In the genomic region with DNA sequence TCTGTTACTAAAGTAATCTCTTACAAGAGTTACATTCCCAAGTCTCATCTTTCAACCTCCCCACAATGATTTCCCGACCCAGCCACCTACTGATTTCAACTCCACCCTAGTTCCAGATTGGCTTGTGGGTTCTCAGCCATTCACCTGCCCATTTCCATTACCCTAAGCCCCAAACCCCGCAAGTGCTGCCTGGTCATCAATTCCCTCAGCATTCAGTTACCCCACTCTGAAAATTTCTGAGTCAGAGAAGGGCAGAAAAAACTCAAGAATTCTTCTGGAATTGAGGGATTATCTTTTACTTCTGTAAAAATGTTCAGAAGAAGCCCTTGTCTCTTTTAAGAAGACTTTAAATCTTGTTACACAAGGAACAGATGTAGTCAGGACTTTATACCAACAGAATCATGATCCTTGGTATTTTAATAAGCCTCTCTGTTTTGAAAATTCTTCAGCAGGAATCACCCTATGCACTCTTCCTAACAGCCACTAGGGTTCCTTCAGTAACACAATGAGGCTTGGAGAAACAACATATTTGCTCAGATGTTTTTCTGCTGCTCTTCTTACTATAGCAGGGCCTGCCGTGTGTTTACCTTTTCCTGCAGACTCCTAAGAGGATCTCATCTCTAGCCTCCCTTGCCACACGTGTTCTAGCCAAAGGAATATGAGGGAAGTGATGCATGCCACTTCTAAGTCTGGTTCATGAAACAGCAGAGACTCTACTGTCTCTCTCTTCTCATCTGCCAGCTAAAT, we compare ENCODE assay signal across 13 cellular contexts. TPM values are rescaled to one million over a fixed set of nuclear protein-coding genes. Genes with fewer than 3 reads are reported as not detected.
A peak's percentile ranks its signal among the peaks of the same experiment; 100 is the strongest.
DNase-seq lines count a peak whose midpoint lies in the region; ATAC-seq, FAIRE-seq and TF ChIP-seq lines count a peak whose summit lies in the region.
"Had no signal": no experiment of that assay in that cellular context is flagged by ENCODE, and none has a peak within 500 bp of the region (broad histone marks: within the 10 kb centered on the region; RNA-seq: fewer than 3 reads in every experiment).

No MANE protein-coding gene starts in this region.

- FAIRE-seq in frontal cortex (lab: Jason Lieb, UNC) = no peak
- no peak for FAIRE-seq in HTR-8/SVneo (lab: Jason Lieb, UNC)
- FAIRE-seq: D721Med had no signal

- H3K36me3 Mint-ChIP-seq in chondrocyte (ENCODE audit: low read depth) = no peaks in the 10 kb centered on the region

- no peak; the same call in 1 of the 2 replicates for TF ChIP-seq RAD21 in IMR-90 (IDR thresholded peaks at IDR 0.05; ENCODE audit: low read length)

- peak overlapping the region; percentile 48 for H3K23ac ChIP-seq in IMR-90 (ENCODE audit: low read depth, low read length)

- peak overlapping the region; percentile 61 for H3K27ac Mint-ChIP-seq in chondrocyte (ENCODE audit: unreplicated experiment)
- H3K27ac Mint-ChIP-seq: T-helper 2 cell treated with Interferon-gamma antibody and Interleukin-4, amounts not matched to agents 5 μg/mL and 100 μg/mL, for 36 hours had no signal

- H3K18ac ChIP-seq in IMR-90 (ENCODE audit: low read depth, low read length) = peak overlapping the region; percentile 91

- H2BK120ac ChIP-seq in IMR-90 (ENCODE audit: low read depth, low read length) = peak overlapping the region; percentile 91

- H3K9me3 ChIP-seq in IMR-90 (ENCODE audit: control insufficient read depth, insufficient read depth, low read length) = no peaks in the 10 kb centered on the region
- no peaks in the 10 kb centered on the region for H3K9me3 ChIP-seq in mesodermal cell (ENCODE audit: control insufficient read depth, low read length)
- no peaks in the 10 kb centered on the region for H3K9me3 ChIP-seq in aorta (ENCODE audit: control insufficient read depth, low read length)
- H3K9me3 ChIP-seq: lower lobe of right lung, upper lobe of right lung had no signal

- intact Hi-C loops in IMR-90 (cut with micrococcal nuclease) (loop anchor here (1.0 kb wide), 1 partner anchor 63 kb away; no protein-coding TSS in a partner anchor), aorta (cut with DNase I) (no loop called here)

- H3K4me3 ChIP-seq in IMR-90 (ENCODE audit: insufficient read depth, low read depth, low read length) = no peak overlapping the region
- no peak overlapping the region for H3K4me3 ChIP-seq in mesodermal cell (ENCODE audit: extremely low read depth, insufficient read depth, low read length, poor library complexity, severe bottlenecking)
- H3K4me3 ChIP-seq in aorta (ENCODE audit: low read length in 2 of 2) = no peak overlapping the region
- H3K4me3 ChIP-seq: lower lobe of right lung, upper lobe of right lung had no signal

- DNase-seq in IMR-90 = peak; percentile 71
- no peak for DNase-seq in chondrocyte (ENCODE audit: low spot score)
- no peak for DNase-seq in frontal cortex (ENCODE audit: low spot score in 2 of 2)
- no peak for DNase-seq in HTR-8/SVneo (ENCODE audit: insufficient read length, low spot score)
- DNase-seq in aorta = no peak
- DNase-seq: lower lobe of right lung, NCI-H146, upper lobe of right lung had no signal

- peak overlapping the region; percentile 78 for H2AFZ ChIP-seq in IMR-90 (replicated peaks; ENCODE audit: low read length, poor library complexity)

- peak overlapping the region; percentile 93 for H3K14ac ChIP-seq in IMR-90 (replicated peaks; ENCODE audit: low read depth, low read length)

- H3K27me3 Mint-ChIP-seq in chondrocyte (ENCODE audit: low read depth) = no peaks in the 10 kb centered on the region

- H2AK5ac ChIP-seq in IMR-90 (ENCODE audit: low read depth, low read length) = peak overlapping the region; percentile 96

- peak overlapping the region; percentile 40 for H3K56ac ChIP-seq in IMR-90 (ENCODE audit: extremely low read depth, insufficient read depth, low read length)

- 0 out of 2 replicates have a peak overlapping the region, but pooled peaks have one; percentile 7 for H3K9ac ChIP-seq in IMR-90 (ENCODE audit: low read depth, low read length)

- dilution Hi-C loops in IMR-90 (cut with HindIII; ENCODE audit: low sequenced_read_pairs, unreplicated experiment) = no loop called here

- peaks cover 4 to 15% of the 10 kb centered on the region in 2 experiments; a peak in 2 of 4 replicates for H3K79me1 ChIP-seq in IMR-90 (ENCODE audit: low read depth in 1 of 2, low read length in 2 of 2)

- peak overlapping the region; percentile 91 for H2BK5ac ChIP-seq in IMR-90 (ENCODE audit: low read depth, low read length, poor library complexity, severe bottlenecking)

- H4K20me1 ChIP-seq in IMR-90 (ENCODE audit: insufficient read depth, low read length) = no peaks in the 10 kb centered on the region

- peaks cover 34% of the 10 kb centered on the region for H3K4me1 Mint-ChIP-seq in chondrocyte (ENCODE audit: low read depth)

- peak overlapping the region; percentile 35 for H2AK9ac ChIP-seq in IMR-90 (replicated peaks; ENCODE audit: low read depth, low read length, poor library complexity)

- no peak overlapping the region for H3K4me3 Mint-ChIP-seq in chondrocyte (ENCODE audit: unreplicated experiment)
- H3K4me3 Mint-ChIP-seq: T-helper 2 cell treated with Interferon-gamma antibody and Interleukin-4, amounts not matched to agents 5 μg/mL and 100 μg/mL, for 36 hours had no signal

- 88% methylated on average over 1 of the region's 4 CpGs; no CpG with 5 or more reads in 1 of the 2 experiments for WGBS in IMR-90 (ENCODE audit: extremely low coverage in 2 of 2, insufficient read length in 1 of 2), 2 experiments
- 62 to 67% methylated on average over 1 to 2 of the region's 4 CpGs for WGBS in mesodermal cell (ENCODE audit: insufficient coverage in 2 of 2), 2 experiments
- WGBS in aorta, 2 donors = 83 to 90% methylated on average over 4 of the region's 4 CpGs

- no peaks in the 10 kb centered on the region for H3K9me3 Mint-ChIP-seq in chondrocyte (ENCODE audit: low read depth)
- H3K9me3 Mint-ChIP-seq: T-helper 2 cell treated with Interferon-gamma antibody and Interleukin-4, amounts not matched to agents 5 μg/mL and 100 μg/mL, for 36 hours had no signal

- BruUV-seq in IMR-90 (replicated peaks; lab: Mats Ljungman, UMichigan) = no TSS peak

- POLR2A ChIA-PET in IMR-90 (lab: Charles Lee; ENCODE audit: unreplicated experiment) = no interaction called here

- H3K4ac ChIP-seq in IMR-90 (ENCODE audit: low read depth, low read length) = peak overlapping the region; percentile 96

- no peaks in the 10 kb centered on the region for H3K27me3 ChIP-seq in IMR-90 (ENCODE audit: control insufficient read depth, insufficient read depth, low read length)
- no peaks in the 10 kb centered on the region for H3K27me3 ChIP-seq in aorta (ENCODE audit: control insufficient read depth in 1 of 2, insufficient read depth in 2 of 2, low read length in 1 of 2)
- H3K27me3 ChIP-seq: upper lobe of right lung had no signal

- H3K27ac ChIP-seq in C4-2B (no peak overlapping the region; the same call in 1 of the 2 replicates), IMR-90 (ENCODE audit: insufficient read depth, low read length) (peak overlapping the region; percentile 76), mesodermal cell (ENCODE audit: low read depth, low read length, severe bottlenecking) (peak overlapping the region; percentile 59), aorta (ENCODE audit: low read depth in 1 of 2, low read length in 2 of 2) (no peak overlapping the region)
- H3K27ac ChIP-seq: lower lobe of right lung, upper lobe of right lung had no signal

- H3K36me3 ChIP-seq in IMR-90 (ENCODE audit: control insufficient read depth, insufficient read depth, low read length) (no peaks in the 10 kb centered on the region), mesodermal cell (ENCODE audit: control insufficient read depth, insufficient read depth, low read length) (no peaks in the 10 kb centered on the region), aorta (ENCODE audit: control insufficient read depth in 1 of 2, insufficient read depth in 2 of 2, low read length in 1 of 2) (no peaks in the 10 kb centered on the region)
- H3K36me3 ChIP-seq: lower lobe of right lung, upper lobe of right lung had no signal

- no peak for TF ChIP-seq POLR2A in IMR-90 (IDR thresholded peaks at IDR 0.05; ENCODE audit: low read depth, low read length)

- peaks cover 16% of the 10 kb centered on the region for H3K9me1 ChIP-seq in IMR-90 (ENCODE audit: insufficient read depth, low read length)

- peak overlapping the region; percentile 89 for H2BK15ac ChIP-seq in IMR-90 (ENCODE audit: low read depth, low read length)

- H3K4me2 ChIP-seq in IMR-90 (ENCODE audit: low read depth, low read length) = peak overlapping the region; percentile 34; the same call in 1 of the 2 replicates

- CTCF ChIA-PET in IMR-90 (lab: Yijun Ruan, JAX) = no interaction called here

- peak overlapping the region; percentile 59 to 96 for H4K8ac ChIP-seq in IMR-90 (ENCODE audit: low read depth in 2 of 2, low read length in 2 of 2)

- peak overlapping the region; percentile 92 for H4K91ac ChIP-seq in IMR-90 (ENCODE audit: insufficient read depth, low read depth, low read length)

- in situ Hi-C loops in IMR-90 (cut with MboI; ENCODE audit: low sequenced_read_pairs) = no loop called here

- H3K4me1 ChIP-seq in IMR-90 (ENCODE audit: control insufficient read depth, insufficient read depth, low read length) (peaks cover 25% of the 10 kb centered on the region), mesodermal cell (ENCODE audit: control insufficient read depth, insufficient read depth, low read length, poor library complexity, severe bottlenecking) (peaks cover 31% of the 10 kb centered on the region), aorta (ENCODE audit: control insufficient read depth in 1 of 2, insufficient read depth in 2 of 2, low read length in 2 of 2) (no peaks in the 10 kb centered on the region)
- H3K4me1 ChIP-seq: lower lobe of right lung, upper lobe of right lung had no signal

- peak overlapping the region; percentile 95 for H2BK20ac ChIP-seq in IMR-90 (ENCODE audit: low read depth, low read length)

- ATAC-seq in IMR-90 (ENCODE audit: low read depth) = peak; percentile 13; the same call in 1 of the 2 replicates
- ATAC-seq in GM21786 (IDR thresholded peaks at IDR 0.05; ENCODE audit: unreplicated experiment) = no peak
- ATAC-seq in aorta (ENCODE audit: low FRiP score) = no peak
- ATAC-seq: lower lobe of right lung, upper lobe of right lung had no signal

- peak overlapping the region; percentile 90 for H4K5ac ChIP-seq in IMR-90 (ENCODE audit: low read depth, low read length)

- TF ChIP-seq CTCF in C4-2B (conservative IDR thresholded peaks at IDR 0.05) (peak; percentile 27), IMR-90 (conservative IDR thresholded peaks at IDR 0.05; ENCODE audit: low read depth, low read length) (peak; percentile 49), chondrocyte (IDR thresholded peaks at IDR 0.05) (peak; percentile 69)

TF ChIP-seq in IMR-90, 13 proteins besides CTCF, POLR2A, EP300 and RAD21 (continues in another document):
- TF ChIP-seq RFX5 (IDR thresholded peaks at IDR 0.05; ENCODE audit: low read depth, low read length) (no peak), BHLHE40 (IDR thresholded peaks at IDR 0.05; ENCODE audit: low read depth, low read length) (no peak)

RNA-seq across cellular contexts. Expression of a gene that starts 29.2 kb away (rescaled TPM):
- total RNA-seq in IMR-90 (2012; rRNA removed) (65.5 and 80.7 TPM in 2 replicates), chondrocyte (1.4 to 2.9 TPM (median 1.6 TPM) in 3 replicates), frontal cortex (2.0 TPM), aorta (1 to 10 TPM; 2.3 to 3.1 TPM)
- polyA plus RNA-seq in IMR-90 (2012; rRNA removed) (67.5 and 70.7 TPM in 2 replicates), aorta (1 to 10 TPM in 1 of 2 donors, under 1 TPM in 1; 0.69 to 2.0 TPM)
- polyA plus RNA-seq in IMR-90 (2012; cell fraction: cytosol; rRNA removed) = 61.3 and 83.4 TPM in 2 replicates
- 102 and 106 TPM in 2 replicates for polyA plus RNA-seq in IMR-90 (2012; cell fraction: nucleus; rRNA removed; ENCODE audit: low replicate concordance)
- polyA plus RNA-seq in mesodermal cell (2013, experiment 1 of 2) = 25.2 TPM
- polyA plus RNA-seq in mesodermal cell (2013, experiment 2 of 2) = 32.5 TPM

Comparison
In these comparisons a context has a peak if more than half of its experiments do, and no peak if none do; other contexts are left out.
1. H3K27ac ChIP-seq: peak in IMR-90 (single experiment) and mesodermal cell (single experiment); none in C4-2B (single experiment) and aorta (0 of 2).
2. RNA of a gene that starts 29.2 kb away (total RNA-seq): 65.5 to 80.7 TPM in IMR-90; 2.3 to 3.1 TPM in aorta, 2.0 TPM in frontal cortex (single experiment) and 1.4 to 2.9 TPM in chondrocyte; every median in the first group is over 10 times any median in the second.
3. Peak in every context shown above with its lines, with median percentiles within 50 percentile points of each other: CTCF ChIP-seq.